In genomic region chr1:145859491-145860159, GRCh38 we compare ENCODE assay signal across 1 cellular context.
TF ChIP-seq lines count a peak whose summit lies in the region.

No MANE protein-coding gene starts in this region.

TF ChIP-seq in HepG2, 621 proteins besides CTCF, POLR2A, EP300 and RAD21 (continued from another document):
- TF ChIP-seq ZNF619 (CRISPR knock-in tag; IDR thresholded peaks at IDR 0.05): 0 out of 2 replicates have a peak, but pooled peaks have one; percentile 16
- no peak for TF ChIP-seq MAFG (CRISPR knock-in tag; IDR thresholded peaks at IDR 0.05)
- TF ChIP-seq ZNF777 (CRISPR knock-in tag; IDR thresholded peaks at IDR 0.05): peak; percentile 78
- 0 out of 2 replicates have a peak, but pooled peaks have one; percentile 7 for TF ChIP-seq ARNTL (CRISPR knock-in tag; IDR thresholded peaks at IDR 0.05)
- no peak for TF ChIP-seq GMEB2 (CRISPR knock-in tag; IDR thresholded peaks at IDR 0.05; ENCODE audit: low read depth)
